ENCODE assay signal across 19 cellular contexts in the genomic region with DNA sequence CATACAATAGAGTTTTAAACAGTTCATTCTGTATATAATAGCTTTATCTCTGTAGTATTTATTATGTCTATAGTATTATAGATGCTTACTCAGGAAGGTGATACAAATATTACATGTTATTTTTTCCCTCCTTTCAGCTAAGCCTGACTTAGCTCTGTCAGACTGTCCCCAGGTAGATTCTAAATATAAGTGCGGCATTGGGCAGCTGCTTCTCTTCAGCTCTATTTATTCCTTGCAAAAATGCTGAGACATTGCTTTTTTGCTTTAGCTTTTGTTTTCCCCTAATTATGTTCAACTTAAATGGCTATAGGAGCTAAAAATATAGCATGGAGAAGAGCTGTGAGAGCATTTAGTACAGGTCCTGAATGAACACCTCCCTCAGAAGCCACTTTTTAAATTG.
A peak's percentile ranks its signal among the peaks of the same experiment; 100 is the strongest.
DNase-seq lines count a peak whose midpoint lies in the region; FAIRE-seq and TF ChIP-seq lines count a peak whose summit lies in the region.
"Had no signal": no experiment of that assay in that cellular context is flagged by ENCODE, and none has a peak within 500 bp of the region (broad histone marks: within the 10 kb centered on the region; RNA-seq: fewer than 3 reads in every experiment).

No MANE protein-coding gene starts in this region.

- H3K4me3 ChIP-seq in KMS-11 (IDR thresholded peaks at IDR 0.05; ENCODE audit: insufficient read depth, low read depth, low read length), result no peak overlapping the region
- H3K4me3 ChIP-seq in MM.1S (ENCODE audit: low read length), result peak overlapping the region; percentile 17; the same call in 1 of the 2 replicates
- H3K4me3 ChIP-seq: HAP-1 had no signal

- H2AFZ ChIP-seq in KMS-11 (ENCODE audit: low read depth) (no peak overlapping the region), MM.1S (ENCODE audit: low read length) (peak overlapping the region; percentile 54)

- H3K79me2 ChIP-seq in KMS-11 (ENCODE audit: insufficient read depth, low read depth), result no peaks in the 10 kb centered on the region
- H3K79me2 ChIP-seq in MM.1S (ENCODE audit: low read length), result no peaks in the 10 kb centered on the region

- H3K36me3 ChIP-seq in KMS-11 (ENCODE audit: insufficient read depth), result no peaks in the 10 kb centered on the region
- H3K36me3 ChIP-seq in MM.1S (replicated peaks; ENCODE audit: insufficient read depth, low read length), result no peaks in the 10 kb centered on the region
- H3K36me3 ChIP-seq: HAP-1 had no signal

- no peak for TF ChIP-seq CTCF in KMS-11 (conservative IDR thresholded peaks at IDR 0.05; ENCODE audit: low read depth, low read length)
- TF ChIP-seq CTCF in MM.1S (IDR thresholded peaks at IDR 0.05; ENCODE audit: low read length), result no peak

- peaks cover 38% of the 10 kb centered on the region for H3F3A ChIP-seq in MM.1S (ENCODE audit: insufficient read depth, low read length)

- H3K27me3 ChIP-seq in KMS-11 (ENCODE audit: insufficient read depth, low read depth), result no peaks in the 10 kb centered on the region
- H3K27me3 ChIP-seq in MM.1S (replicated peaks; ENCODE audit: insufficient read depth, low read length), result no peaks in the 10 kb centered on the region

- H3K27ac ChIP-seq in KMS-11 (no peak overlapping the region), MM.1S (ENCODE audit: low read length) (peak overlapping the region; percentile 96)

- H3K4me1 ChIP-seq in KMS-11 (ENCODE audit: low read depth, poor library complexity, severe bottlenecking), result peaks cover 40% of the 10 kb centered on the region
- peaks cover 64% of the 10 kb centered on the region for H3K4me1 ChIP-seq in MM.1S (ENCODE audit: low read length)
- H3K4me1 ChIP-seq: HAP-1 had no signal

- H4K20me1 ChIP-seq in KMS-11 (ENCODE audit: insufficient read depth) (no peaks in the 10 kb centered on the region), MM.1S (ENCODE audit: insufficient read depth, low read length) (no peaks in the 10 kb centered on the region)

- H3K4me2 ChIP-seq in KMS-11 (peak overlapping the region; percentile 25; the same call in 1 of the 2 replicates), MM.1S (ENCODE audit: low read depth, low read length) (peak overlapping the region; percentile 81)

- H3K9ac ChIP-seq in KMS-11 (no peak overlapping the region), MM.1S (ENCODE audit: low read length) (peak overlapping the region; percentile 59)

- peak; percentile 86 for FAIRE-seq in islet of Langerhans (lab: Jason Lieb, UNC)
- FAIRE-seq: GM12891, GM18507, H54 had no signal

- DNase-seq in NCI-H82 (lab: John Stamatoyannopoulos, UW) (peak; percentile 22), NCI-H82 treated with DMSO at 0.1 percent for 48 hours (lab: John Stamatoyannopoulos, UW; ENCODE audit: unreplicated experiment) (no peak), MM.1S (peak; percentile 90), OCI-M2 (lab: John Stamatoyannopoulos, UW; ENCODE audit: unreplicated experiment) (no peak)
- DNase-seq: C1 segment of cervical spinal cord; Calu3; CD4-positive, alpha-beta memory T cell; COR-L47; DMS53; DMS79 treated with DMSO at 0.1 percent for 48 hours; GF-D8; GOT3; HFFc6 had no signal

- H3K9me3 ChIP-seq in MM.1S (replicated peaks; ENCODE audit: insufficient read depth, low read length), result no peaks in the 10 kb centered on the region
- H3K9me3 ChIP-seq: HAP-1 had no signal

- no peaks in the 10 kb centered on the region for H3K9me2 ChIP-seq in MM.1S (replicated peaks; ENCODE audit: insufficient read depth, low read length)

Comparison
In these comparisons a context has a peak if more than half of its experiments do, and no peak if none do; other contexts are left out.
1. DNase-seq: peak in NCI-H82 (single experiment) and MM.1S (single experiment); none in NCI-H82 treated with DMSO at 0.1 percent for 48 hours (single experiment) and OCI-M2 (single experiment).